Comparison of ENCODE assay signal across 8 cellular contexts in genomic region chr6:32178547-32179440, GRCh38. TPM values are rescaled to one million over a fixed set of nuclear protein-coding genes. Genes with fewer than 3 reads are reported as not detected.
DNase-seq lines count a peak whose midpoint lies in the region; ATAC-seq and TF ChIP-seq lines count a peak whose summit lies in the region.

No MANE protein-coding gene starts in this region.

- ATAC-seq in natural killer cell treated with Interleukin-12 subunit alpha and Interleukin-12 subunit beta and Interleukin-15 and Interleukin-18, amount 100 ng/mL, for 72 hours, result no peak
- ATAC-seq in GM18868 (IDR thresholded peaks at IDR 0.05; ENCODE audit: unreplicated experiment), result no peak

- intact Hi-C loops in dendritic cell treated with granulocyte-macrophage colony-stimulating factor and Interleukin-4, amounts not matched to agents 40 ng/mL and 50 ng/mL, for 4 days (cut with micrococcal nuclease), result loop anchor here (1.0 to 5.0 kb wide), 2 partner anchors 17 to 51 kb away; partner anchors contain the start of gene ATF6B

- H3K9me3 Mint-ChIP-seq in dendritic cell treated with granulocyte-macrophage colony-stimulating factor and Interleukin-4, amounts not matched to agents 40 ng/mL and 50 ng/mL, for 4 days, result no peaks in the 10 kb centered on the region
- H3K9me3 Mint-ChIP-seq in natural killer cell treated with Interleukin-12 subunit alpha and Interleukin-12 subunit beta and Interleukin-15 and Interleukin-18, amount 100 ng/mL, for 72 hours, result no peaks in the 10 kb centered on the region

- no peak for TF ChIP-seq CTCF in NB4 (IDR thresholded peaks at IDR 0.05; ENCODE audit: low read depth, low read length)

- H3K4me1 Mint-ChIP-seq in dendritic cell treated with granulocyte-macrophage colony-stimulating factor and Interleukin-4, amounts not matched to agents 40 ng/mL and 50 ng/mL, for 4 days (ENCODE audit: low read depth), result peaks cover 79% of the 10 kb centered on the region
- H3K4me1 Mint-ChIP-seq in natural killer cell treated with Interleukin-12 subunit alpha and Interleukin-12 subunit beta and Interleukin-15 and Interleukin-18, amount 100 ng/mL, for 72 hours (ENCODE audit: low read depth in 2 of 2), result peaks cover 48 to 57% of the 10 kb centered on the region in 2 donors

- in situ Hi-C loops in G401 (cut with HindIII; ENCODE audit: low sequenced_read_pairs), result no loop called here

- H3K27ac Mint-ChIP-seq in dendritic cell treated with granulocyte-macrophage colony-stimulating factor and Interleukin-4, amounts not matched to agents 40 ng/mL and 50 ng/mL, for 4 days, result peak overlapping the region; percentile 86
- H3K27ac Mint-ChIP-seq in natural killer cell treated with Interleukin-12 subunit alpha and Interleukin-12 subunit beta and Interleukin-15 and Interleukin-18, amount 100 ng/mL, for 72 hours, result peak overlapping the region; percentile 92 to 95

- H3K4me3 Mint-ChIP-seq in dendritic cell treated with granulocyte-macrophage colony-stimulating factor and Interleukin-4, amounts not matched to agents 40 ng/mL and 50 ng/mL, for 4 days, result peak overlapping the region; percentile 91
- H3K4me3 Mint-ChIP-seq in natural killer cell treated with Interleukin-12 subunit alpha and Interleukin-12 subunit beta and Interleukin-15 and Interleukin-18, amount 100 ng/mL, for 72 hours, result peak overlapping the region; percentile 93

- H3K36me3 Mint-ChIP-seq in dendritic cell treated with granulocyte-macrophage colony-stimulating factor and Interleukin-4, amounts not matched to agents 40 ng/mL and 50 ng/mL, for 4 days (ENCODE audit: low read depth), result peaks cover 66% of the 10 kb centered on the region
- H3K36me3 Mint-ChIP-seq in natural killer cell treated with Interleukin-12 subunit alpha and Interleukin-12 subunit beta and Interleukin-15 and Interleukin-18, amount 100 ng/mL, for 72 hours, result no peaks in the 10 kb centered on the region

- no peak for TF ChIP-seq POLR2A in NB4 (IDR thresholded peaks at IDR 0.05; ENCODE audit: extremely low read depth, insufficient read length)

- no peaks in the 10 kb centered on the region for H3K27me3 Mint-ChIP-seq in dendritic cell treated with granulocyte-macrophage colony-stimulating factor and Interleukin-4, amounts not matched to agents 40 ng/mL and 50 ng/mL, for 4 days
- H3K27me3 Mint-ChIP-seq in natural killer cell treated with Interleukin-12 subunit alpha and Interleukin-12 subunit beta and Interleukin-15 and Interleukin-18, amount 100 ng/mL, for 72 hours, result no peaks in the 10 kb centered on the region

- peak overlapping the region; percentile 96 for H3K4me3 ChIP-seq in NB4 (ENCODE audit: low read depth, low read length)

- DNase-seq in G401 (ENCODE audit: low spot score) (peak; percentile 53), NB4 (ENCODE audit: low read depth) (no peak), AG08396 (ENCODE audit: low spot score) (no peak), cerebellum (ENCODE audit: low spot score) (no peak), NCI-H1694 treated with DMSO at 0.1 percent for 48 hours (lab: John Stamatoyannopoulos, UW) (no peak)
- DNase-seq in natural killer cell treated with Interleukin-12 subunit alpha and Interleukin-12 subunit beta and Interleukin-15 and Interleukin-18, amount 100 ng/mL, for 72 hours (ENCODE audit: low spot score), result peak; percentile 49

RNA-seq across cellular contexts. Expression of gene RNF5, which starts 0.6 kb away (rescaled TPM):
- total RNA-seq in G401 (2014; rRNA removed; shearing (Covaris generic)), result 122 and 128 TPM in 2 replicates
- 10 to 100 TPM; 41.0 to 53.3 TPM for total RNA-seq in natural killer cell treated with Interleukin-12 subunit alpha and Interleukin-12 subunit beta and Interleukin-15 and Interleukin-18, amount 100 ng/mL, for 72 hours
- 36.8 TPM for total RNA-seq in cerebellum

RNA-seq across cellular contexts. Expression of gene AGPAT1, which starts 2.9 kb away (rescaled TPM):
- 75.4 and 80.4 TPM in 2 replicates for total RNA-seq in G401 (2014; rRNA removed; shearing (Covaris generic))
- 10 to 100 TPM; 39.2 to 43.0 TPM for total RNA-seq in natural killer cell treated with Interleukin-12 subunit alpha and Interleukin-12 subunit beta and Interleukin-15 and Interleukin-18, amount 100 ng/mL, for 72 hours
- total RNA-seq in cerebellum, result 16.6 TPM

RNA-seq across cellular contexts. Expression of gene AGER, which starts 5.3 kb away (rescaled TPM):
- 3.8 and 17.4 TPM in 2 replicates for total RNA-seq in G401 (2014; rRNA removed; shearing (Covaris generic))
- 10 to 100 TPM; 15.0 to 29.7 TPM for total RNA-seq in natural killer cell treated with Interleukin-12 subunit alpha and Interleukin-12 subunit beta and Interleukin-15 and Interleukin-18, amount 100 ng/mL, for 72 hours
- 0.54 TPM for total RNA-seq in cerebellum

RNA-seq across cellular contexts. Expression of gene PBX2, which starts 11.2 kb away (rescaled TPM):
- total RNA-seq in G401 (2014; rRNA removed; shearing (Covaris generic)), result 109 and 123 TPM in 2 replicates
- total RNA-seq in natural killer cell treated with Interleukin-12 subunit alpha and Interleukin-12 subunit beta and Interleukin-15 and Interleukin-18, amount 100 ng/mL, for 72 hours, result 10 to 100 TPM; 64.1 to 89.4 TPM
- 21.3 TPM for total RNA-seq in cerebellum

RNA-seq across cellular contexts. Expression of gene GPSM3, which starts 13.6 kb away (rescaled TPM):
- 3.4 and 7.9 TPM in 2 replicates for total RNA-seq in G401 (2014; rRNA removed; shearing (Covaris generic))
- 100 to 1,000 TPM; 131 to 143 TPM for total RNA-seq in natural killer cell treated with Interleukin-12 subunit alpha and Interleukin-12 subunit beta and Interleukin-15 and Interleukin-18, amount 100 ng/mL, for 72 hours
- 0.82 TPM for total RNA-seq in cerebellum

Comparison
In these comparisons a context has a peak if more than half of its experiments do, and no peak if none do; other contexts are left out.
1. DNase-seq: peak in G401 (single experiment) and natural killer cell treated with Interleukin-12 subunit alpha and Interleukin-12 subunit beta and Interleukin-15 and Interleukin-18, amount 100 ng/mL, for 72 hours (single experiment); none in NB4 (single experiment), AG08396 (single experiment), cerebellum (single experiment) and NCI-H1694 treated with DMSO at 0.1 percent for 48 hours (single experiment).